Comparison of ENCODE assay signal across 29 cellular contexts in genomic region chr4:102222838-102223237, GRCh38.
"Had no signal": no experiment of that assay in that cellular context is flagged by ENCODE, and none has a peak within 500 bp of the region (broad histone marks: within the 10 kb centered on the region; RNA-seq: fewer than 3 reads in every experiment).

No MANE protein-coding gene starts in this region.

- DNase-seq: dermis blood vessel endothelial cell; dorsolateral prefrontal cortex; effector CD4-positive, alpha-beta T cell; effector memory CD8-positive, alpha-beta T cell; endodermal cell; erythroblast; esophagus squamous epithelium; foreskin fibroblast; foreskin melanocyte; gastrocnemius medialis; glutamatergic neuron; head of caudate nucleus; heart right ventricle; hippocampal formation; left cardiac atrium; left lung; left ventricle myocardium superior; lower lobe of right lung; mesenchymal stem cell; mucosa of descending colon; naive B cell had no signal

- ATAC-seq: effector memory CD8-positive, alpha-beta T cell; esophagus mucosa; gastrocnemius medialis; heart right ventricle; left cardiac atrium; left lung; left ventricle myocardium superior; lower lobe of right lung; mucosa of descending colon had no signal

- H3K9me3 ChIP-seq: gastrocnemius medialis, lower lobe of right lung had no signal

- H3K27me3 ChIP-seq: esophagus squamous epithelium, gastrocnemius medialis, left lung had no signal

- H3K4me1 ChIP-seq: esophagus squamous epithelium, gastrocnemius medialis, heart right ventricle, left lung, lower lobe of right lung had no signal

- H3K36me3 Mint-ChIP-seq: naive B cell had no signal

- FAIRE-seq: colon, endometrium, islet of Langerhans, keratinocyte had no signal

- H3K27me3 Mint-ChIP-seq: naive B cell had no signal

- H3K27ac ChIP-seq: coronary artery, dorsolateral prefrontal cortex, epithelial cell of prostate, esophagus squamous epithelium, gastrocnemius medialis, heart right ventricle, left lung, lower lobe of right lung had no signal

- H3K4me3 ChIP-seq: coronary artery, dorsolateral prefrontal cortex, esophagus squamous epithelium, gastrocnemius medialis, heart right ventricle, left lung, lower lobe of right lung, mucosa of descending colon had no signal

- H3K36me3 ChIP-seq: esophagus squamous epithelium, gastrocnemius medialis, heart right ventricle, left lung, lower lobe of right lung had no signal

- H3K4me1 Mint-ChIP-seq: naive B cell had no signal

- H3K4me3 Mint-ChIP-seq: effector memory CD8-positive, alpha-beta T cell; endodermal cell; mesothelial cell of epicardium; naive B cell had no signal

- H3K27ac Mint-ChIP-seq: effector memory CD8-positive, alpha-beta T cell; endodermal cell; mesothelial cell of epicardium had no signal
